9 cellular contexts compared by ENCODE assay signal in genomic region chr20:64161595-64162238, GRCh38. TPM values are rescaled to one million over a fixed set of nuclear protein-coding genes. Genes with fewer than 3 reads are reported as not detected.
DNase-seq lines count a peak whose midpoint lies in the region; ATAC-seq and TF ChIP-seq lines count a peak whose summit lies in the region.
"Had no signal": no experiment of that assay in that cellular context is flagged by ENCODE, and none has a peak within 500 bp of the region (broad histone marks: within the 10 kb centered on the region; RNA-seq: fewer than 3 reads in every experiment).

No MANE protein-coding gene starts in this region.

- H3K27ac ChIP-seq in A673 (ENCODE audit: low read depth, low read length, poor library complexity, severe bottlenecking) (no peak overlapping the region), HEK293 (ENCODE audit: extremely low read depth, low read depth, low read length) (no peak overlapping the region), cardiac muscle cell (no peak overlapping the region)

- peak; percentile 62 for DNase-seq in A673 (ENCODE audit: low spot score)
- DNase-seq in activated CD4-positive, alpha-beta T cell treated with anti-CD3 and anti-CD28 coated beads, Interleukin-2, amount 50 U/mL, for 1 hour = peak; percentile 26
- DNase-seq in cardiac muscle cell (ENCODE audit: low read depth in 1 of 2, low spot score in 1 of 2) = peak; percentile 66 to 89
- DNase-seq in stimulated activated CD4-positive, alpha-beta T cell treated with anti-CD3 and anti-CD28 coated beads, Interleukin-12 subunit alpha, Interleukin-12 subunit beta, amount 100 ng/mL, for 48 hours (ENCODE audit: low read depth in 2 of 3, low spot score in 1 of 3) = peak; percentile 8 to 15 (median 9)
- no peak for DNase-seq in SHP77 (lab: John Stamatoyannopoulos, UW)

- intact Hi-C loops in A673 (cut with micrococcal nuclease; ENCODE audit: unreplicated experiment) = no loop called here

- H3K9me3 ChIP-seq in A673 (ENCODE audit: low read depth, low read length, poor library complexity, severe bottlenecking) = no peaks in the 10 kb centered on the region
- no peaks in the 10 kb centered on the region for H3K9me3 ChIP-seq in HEK293 (ENCODE audit: control insufficient read depth, insufficient read depth, low read depth, low read length)
- no peaks in the 10 kb centered on the region for H3K9me3 ChIP-seq in cardiac muscle cell (ENCODE audit: low read depth)

- BruUV-seq in A673 (replicated peaks; lab: Mats Ljungman, UMichigan) = no TSS peak

- H3K36me3 ChIP-seq in A673 (ENCODE audit: insufficient read depth, low read length, poor library complexity, severe bottlenecking) (no peaks in the 10 kb centered on the region), HEK293 (ENCODE audit: control insufficient read depth in 2 of 2, insufficient read depth in 1 of 2, low read length in 2 of 2) (no peaks in the 10 kb centered on the region), cardiac muscle cell (no peaks in the 10 kb centered on the region)

- no peaks in the 10 kb centered on the region for H3K4me1 ChIP-seq in A673 (ENCODE audit: insufficient read depth, low read length, poor library complexity, severe bottlenecking)
- H3K4me1 ChIP-seq in HEK293 (ENCODE audit: control insufficient read depth, insufficient read depth, low read length) = no peaks in the 10 kb centered on the region
- H3K4me1 ChIP-seq in cardiac muscle cell (ENCODE audit: low read depth) = no peaks in the 10 kb centered on the region

- ATAC-seq in GM19463 (IDR thresholded peaks at IDR 0.05; ENCODE audit: unreplicated experiment) (no peak), HG02973 (IDR thresholded peaks at IDR 0.05; ENCODE audit: unreplicated experiment) (no peak)

- TF ChIP-seq CTCF in A673 (conservative IDR thresholded peaks at IDR 0.05; ENCODE audit: low read depth, low read length) (no peak), HEK293 (tag by site-specific recombination; IDR thresholded peaks at IDR 0.05) (no peak), cardiac muscle cell (IDR thresholded peaks at IDR 0.05; ENCODE audit: low read depth, low read length) (no peak)

- POLR2A ChIA-PET in A673 (lab: Charles Lee; ENCODE audit: low non-redundant PET) (no interaction called here), HEK293 (lab: Yijun Ruan, JAX) (no interaction called here)

- CTCF ChIA-PET in A673 (lab: Charles Lee) (no interaction called here), HEK293 (lab: Yijun Ruan, JAX) (interaction anchor here (0.5 to 1.2 kb wide), 2 partner anchors 11 to 39 kb away, joined by 3 to 5 read pairs; no protein-coding TSS in a partner anchor)

- H3K27me3 ChIP-seq in A673 (replicated peaks; ENCODE audit: insufficient read depth, low read depth, low read length, poor library complexity) = peaks cover 75% of the 10 kb centered on the region
- H3K27me3 ChIP-seq in cardiac muscle cell = peaks cover 58% of the 10 kb centered on the region

- H3K4me3 ChIP-seq in A673 (ENCODE audit: low read depth, low read length, poor library complexity, severe bottlenecking) = no peak overlapping the region
- H3K4me3 ChIP-seq in HEK293 (ENCODE audit: low read depth, low read length) = no peak overlapping the region
- no peak overlapping the region for H3K4me3 ChIP-seq in cardiac muscle cell

TF ChIP-seq in HEK293, 187 proteins besides CTCF, POLR2A, EP300 and RAD21:
- TF ChIP-seq ZBTB8A (tag by site-specific recombination; IDR thresholded peaks at IDR 0.05) = 0 out of 2 replicates have a peak, but pooled peaks have one; percentile 23
- TF ChIP-seq REST (tag by site-specific recombination; IDR thresholded peaks at IDR 0.05) = peak; percentile 98
- TF ChIP-seq ZNF133 (tag by site-specific recombination; IDR thresholded peaks at IDR 0.05) = no peak
- 0 out of 2 replicates have a peak, but pooled peaks have one; percentile 33 for TF ChIP-seq TCF7L2 (IDR thresholded peaks at IDR 0.05; ENCODE audit: borderline replicate concordance, low read depth, low read length)
- TF ChIP-seq ZNF677 (tag by site-specific recombination; IDR thresholded peaks at IDR 0.05) = no peak
- no peak for TF ChIP-seq ZNF26 (tag by site-specific recombination; IDR thresholded peaks at IDR 0.05)
- TF ChIP-seq KLF17 (tag by site-specific recombination; IDR thresholded peaks at IDR 0.05) = no peak
- no peak for TF ChIP-seq HOXC10 (CRISPR knock-in tag; IDR thresholded peaks at IDR 0.05)
- peak; percentile 54 for TF ChIP-seq GLIS1 (tag by site-specific recombination; IDR thresholded peaks at IDR 0.05)
- no peak for TF ChIP-seq BCL11B (tag by site-specific recombination; IDR thresholded peaks at IDR 0.05; ENCODE audit: low read depth)
- TF ChIP-seq ZBTB17 (tag by site-specific recombination; IDR thresholded peaks at IDR 0.05) = peak; percentile 84
- no peak for TF ChIP-seq ZNF837 (tag by site-specific recombination; IDR thresholded peaks at IDR 0.05)

RNA-seq across cellular contexts. Expression of gene MYT1, which starts 2.5 kb away (rescaled TPM):
- total RNA-seq in A673 (2021) (not detected in 2 replicates), cardiac muscle cell (0.35 and 0.39 TPM in 2 replicates)
- 0.50 and 0.72 TPM in 2 replicates for polyA plus RNA-seq in cardiac muscle cell
- total RNA-seq: skeletal muscle tissue had no signal

RNA-seq across cellular contexts. Expression of gene NPBWR2, which starts 54.4 kb away (rescaled TPM):
- total RNA-seq in A673 (2021) (not detected in 2 replicates), cardiac muscle cell (not detected in 2 replicates)
- not detected in 2 replicates for polyA plus RNA-seq in cardiac muscle cell
- total RNA-seq: skeletal muscle tissue had no signal

Comparison
In these comparisons a context has a peak if more than half of its experiments do, and no peak if none do; other contexts are left out.
1. DNase-seq: peak in A673 (single experiment), activated CD4-positive, alpha-beta T cell treated with anti-CD3 and anti-CD28 coated beads, Interleukin-2, amount 50 U/mL, for 1 hour (single experiment), cardiac muscle cell (2 of 2) and stimulated activated CD4-positive, alpha-beta T cell treated with anti-CD3 and anti-CD28 coated beads, Interleukin-12 subunit alpha, Interleukin-12 subunit beta, amount 100 ng/mL, for 48 hours (3 of 3); none in SHP77 (0 of 2).